21 cellular contexts compared by ENCODE assay signal in genomic region chr3:12615263-12615662, GRCh38.
"Had no signal": no experiment of that assay in that cellular context is flagged by ENCODE, and none has a peak within 500 bp of the region (broad histone marks: within the 10 kb centered on the region; RNA-seq: fewer than 3 reads in every experiment).

No MANE protein-coding gene starts in this region.

- H3K9me3 Mint-ChIP-seq: activated B cell treated with CpG ODN at 0.5 μM for 24 hours; activated CD4-positive, alpha-beta T cell treated with anti-CD3 and anti-CD28 coated beads, Interleukin-2, amount 10 ng/mL, durations not matched to agents 24 days and 14 days; activated T-helper 2 cell treated with anti-CD3 and anti-CD28 coated beads, Interferon-gamma antibody, Interleukin-2, Interleukin-4, amounts not matched to agents 10 μg/mL and 5 μg/mL and 100 μg/mL, durations not matched to agents 14 hours and 24 hours and 36 hours; natural killer cell treated with Interleukin-12 subunit alpha and Interleukin-12 subunit beta and Interleukin-15 and Interleukin-18, amount 100 ng/mL, for 72 hours; stimulated activated naive CD8-positive, alpha-beta T cell treated with anti-CD3 and anti-CD28 coated beads, Interleukin-15, amount 100 ng/mL, for 72 hours had no signal

- H3K9me3 ChIP-seq: esophagus squamous epithelium, gastrocnemius medialis, tibial nerve had no signal

- DNase-seq: activated B cell treated with CpG ODN at 0.5 μM for 24 hours; activated CD4-positive, alpha-beta T cell treated with anti-CD3 and anti-CD28 coated beads, Interleukin-2, amount 10 ng/mL, durations not matched to agents 24 days and 14 days; activated CD8-positive, alpha-beta T cell treated with anti-CD3 and anti-CD28 coated beads, Interleukin-2, amount 10 ng/mL, durations not matched to agents 7 days and 5 days; activated naive CD4-positive, alpha-beta T cell; esophagus squamous epithelium; gastrocnemius medialis; hippocampal formation; left ventricle myocardium superior; mammary epithelial cell; midbrain; nucleus accumbens; right cardiac atrium; stimulated activated CD4-positive, alpha-beta T cell treated with anti-CD3 and anti-CD28 coated beads, Interleukin-12 subunit alpha, Interleukin-12 subunit beta, amount 100 ng/mL, for 4 hours; stimulated activated CD4-positive, alpha-beta T cell treated with anti-CD3 and anti-CD28 coated beads, Interleukin-1b, Interleukin-23, amount 100 ng/mL, for 48 hours; stimulated activated naive CD8-positive, alpha-beta T cell treated with anti-CD3 and anti-CD28 coated beads, Interleukin-15, amount 100 ng/mL, for 72 hours; T-helper 9 cell had no signal

- H3K27ac Mint-ChIP-seq: activated B cell treated with CpG ODN at 0.5 μM for 24 hours; activated CD4-positive, alpha-beta T cell treated with anti-CD3 and anti-CD28 coated beads, Interleukin-2, amount 10 ng/mL, durations not matched to agents 24 days and 14 days; activated CD8-positive, alpha-beta T cell treated with anti-CD3 and anti-CD28 coated beads, Interleukin-2, amount 10 ng/mL, durations not matched to agents 7 days and 5 days; activated T-helper 2 cell treated with anti-CD3 and anti-CD28 coated beads, Interferon-gamma antibody, Interleukin-2, Interleukin-4, amounts not matched to agents 10 μg/mL and 5 μg/mL and 100 μg/mL, durations not matched to agents 14 hours and 24 hours and 36 hours; stimulated activated naive CD8-positive, alpha-beta T cell treated with anti-CD3 and anti-CD28 coated beads, Interleukin-15, amount 100 ng/mL, for 72 hours had no signal

- H3K4me3 ChIP-seq: esophagus squamous epithelium, gastrocnemius medialis, tibial nerve had no signal

- H3K4me3 Mint-ChIP-seq: activated B cell treated with CpG ODN at 0.5 μM for 24 hours; activated CD4-positive, alpha-beta T cell treated with anti-CD3 and anti-CD28 coated beads, Interleukin-2, amount 10 ng/mL, durations not matched to agents 24 days and 14 days; activated CD8-positive, alpha-beta T cell treated with anti-CD3 and anti-CD28 coated beads, Interleukin-2, amount 10 ng/mL, durations not matched to agents 7 days and 5 days; natural killer cell treated with Interleukin-12 subunit alpha and Interleukin-12 subunit beta and Interleukin-15 and Interleukin-18, amount 100 ng/mL, for 72 hours; stimulated activated naive CD8-positive, alpha-beta T cell treated with anti-CD3 and anti-CD28 coated beads, Interleukin-15, amount 100 ng/mL, for 72 hours had no signal

- ATAC-seq: activated CD8-positive, alpha-beta T cell treated with anti-CD3 and anti-CD28 coated beads, Interleukin-2, amount 10 ng/mL, durations not matched to agents 7 days and 5 days; gastrocnemius medialis; left ventricle myocardium superior; right cardiac atrium; SK-N-SH treated with all-trans-retinoic acid at 6 μM for 48 hours; stimulated activated naive CD8-positive, alpha-beta T cell treated with anti-CD3 and anti-CD28 coated beads, Interleukin-15, amount 100 ng/mL, for 72 hours had no signal

- H3K27me3 Mint-ChIP-seq: activated B cell treated with CpG ODN at 0.5 μM for 24 hours; activated CD4-positive, alpha-beta T cell treated with anti-CD3 and anti-CD28 coated beads, Interleukin-2, amount 10 ng/mL, durations not matched to agents 24 days and 14 days; natural killer cell treated with Interleukin-12 subunit alpha and Interleukin-12 subunit beta and Interleukin-15 and Interleukin-18, amount 100 ng/mL, for 72 hours; stimulated activated naive CD8-positive, alpha-beta T cell treated with anti-CD3 and anti-CD28 coated beads, Interleukin-15, amount 100 ng/mL, for 72 hours had no signal

- H3K4me1 ChIP-seq: esophagus squamous epithelium, gastrocnemius medialis had no signal

- H3K27ac ChIP-seq: esophagus squamous epithelium, parathyroid adenoma, tibial nerve had no signal

- H3K27me3 ChIP-seq: esophagus squamous epithelium, gastrocnemius medialis, tibial nerve had no signal
